ENCODE assay signal across 1 cellular context in genomic region chr10:91683976-91684375, GRCh38.
TF ChIP-seq lines count a peak whose summit lies in the region.

No MANE protein-coding gene starts in this region.

TF ChIP-seq in IMR-90, 13 proteins besides CTCF, POLR2A, EP300 and RAD21:
- TF ChIP-seq RCOR1 (IDR thresholded peaks at IDR 0.05; ENCODE audit: insufficient replicate concordance, low read length) = peak; percentile 83
- TF ChIP-seq SMC3 (IDR thresholded peaks at IDR 0.05; ENCODE audit: low read depth, low read length) = 0 out of 2 replicates have a peak, but pooled peaks have one; percentile 4
- TF ChIP-seq NFE2L2 (IDR thresholded peaks at IDR 0.05; ENCODE audit: low read depth, low read length) = no peak
- 0 out of 2 replicates have a peak, but pooled peaks have one; percentile 31 for TF ChIP-seq MXI1 (IDR thresholded peaks at IDR 0.05; ENCODE audit: borderline replicate concordance, low read depth, low read length)
- peak; percentile 58 for TF ChIP-seq FOS (IDR thresholded peaks at IDR 0.05; ENCODE audit: low read depth, low read length)
- peak; percentile 57; the same call in 1 of the 2 replicates for TF ChIP-seq MAFK (IDR thresholded peaks at IDR 0.05; ENCODE audit: low read depth, low read length)
- TF ChIP-seq RFX5 (IDR thresholded peaks at IDR 0.05; ENCODE audit: low read depth, low read length) = no peak
- TF ChIP-seq CEBPB (IDR thresholded peaks at IDR 0.05; ENCODE audit: low read depth, low read length) = peak; percentile 86
- no peak for TF ChIP-seq ELK1 (IDR thresholded peaks at IDR 0.05; ENCODE audit: borderline replicate concordance, low read depth, low read length)
- peak; percentile 99 for TF ChIP-seq BHLHE40 (IDR thresholded peaks at IDR 0.05; ENCODE audit: low read depth, low read length)
- TF ChIP-seq CHD1 (IDR thresholded peaks at IDR 0.05; ENCODE audit: low read depth, low read length) = no peak
- no peak for TF ChIP-seq USF2 (IDR thresholded peaks at IDR 0.05; ENCODE audit: low read depth, low read length)
- no peak for TF ChIP-seq MAZ (IDR thresholded peaks at IDR 0.05; ENCODE audit: borderline replicate concordance, low read depth, low read length)
